Comparison of ENCODE assay signal across 20 cellular contexts in the genomic region with DNA sequence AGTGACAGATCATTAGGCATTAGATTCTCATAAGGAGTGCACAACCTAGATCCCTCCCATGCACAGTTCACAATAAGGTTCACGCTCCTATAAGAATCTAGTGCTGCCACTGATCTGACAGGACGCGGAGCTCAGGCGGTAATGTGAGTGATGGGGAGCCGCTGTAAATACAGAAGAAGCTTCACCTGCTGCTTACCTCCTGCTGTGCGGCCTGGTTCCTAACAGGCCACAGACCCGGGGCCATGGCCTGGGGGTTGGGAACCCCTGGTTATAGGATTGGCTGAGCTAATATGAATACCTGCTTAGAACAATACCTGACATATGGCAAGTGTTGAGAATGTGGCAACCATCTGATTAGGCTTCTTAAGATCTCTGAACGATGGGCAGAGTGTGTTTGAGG. TPM values are rescaled to one million over a fixed set of nuclear protein-coding genes. Genes with fewer than 3 reads are reported as not detected.
"Had no signal": no experiment of that assay in that cellular context is flagged by ENCODE, and none has a peak within 500 bp of the region (broad histone marks: within the 10 kb centered on the region; RNA-seq: fewer than 3 reads in every experiment).

No MANE protein-coding gene starts in this region.

- H3K4me1 ChIP-seq: heart right ventricle, right atrium auricular region, thyroid gland had no signal

- H3K4me3 Mint-ChIP-seq: naive thymus-derived CD4-positive, alpha-beta T cell; type B pancreatic cell had no signal

- DNase-seq: cortex of kidney; dorsolateral prefrontal cortex; effector CD8-positive, alpha-beta T cell; heart right ventricle; hypothalamus; kidney glomerular epithelial cell; naive thymus-derived CD4-positive, alpha-beta T cell; posterior cingulate gyrus; stimulated activated CD4-positive, alpha-beta T cell treated with anti-CD3 and anti-CD28 coated beads, Interleukin-2, amount 100 ng/mL, for 48 hours; stimulated activated naive CD4-positive, alpha-beta T cell treated with Interleukin-2 at 50 U/mL for 16 hours; thyroid gland had no signal

- H3K4me3 ChIP-seq: dorsolateral prefrontal cortex, heart right ventricle, right atrium auricular region, smooth muscle cell, thyroid gland had no signal

- H3K36me3 ChIP-seq: heart right ventricle, neutrophil, right atrium auricular region, thyroid gland had no signal

- H3K9me3 ChIP-seq: heart right ventricle, neutrophil, right atrium auricular region, thyroid gland had no signal

- H3K9me3 Mint-ChIP-seq: type B pancreatic cell had no signal

- H3K27me3 ChIP-seq: right atrium auricular region, thyroid gland had no signal

- H3K27ac ChIP-seq: dorsolateral prefrontal cortex, heart right ventricle, neutrophil, right atrium auricular region, thyroid gland had no signal

- H3K36me3 Mint-ChIP-seq: naive thymus-derived CD4-positive, alpha-beta T cell; type B pancreatic cell had no signal

- H3K27ac Mint-ChIP-seq: naive thymus-derived CD4-positive, alpha-beta T cell; type B pancreatic cell had no signal

RNA-seq across cellular contexts. Expression of gene PNPLA1, which starts 2.4 kb away (rescaled TPM):
- total RNA-seq: fibroblast of lung, frontal cortex, glomerular endothelial cell, lung microvascular endothelial cell, smooth muscle cell had no signal
- polyA plus RNA-seq: heart right ventricle; naive thymus-derived CD4-positive, alpha-beta T cell; neural cell; smooth muscle cell had no signal
